In genomic region chr12:121550974-121551631, GRCh38 we compare ENCODE assay signal across 20 cellular contexts. TPM values are rescaled to one million over a fixed set of nuclear protein-coding genes. Genes with fewer than 3 reads are reported as not detected.
DNase-seq lines count a peak whose midpoint lies in the region; ATAC-seq and TF ChIP-seq lines count a peak whose summit lies in the region.
"Had no signal": no experiment of that assay in that cellular context is flagged by ENCODE, and none has a peak within 500 bp of the region (broad histone marks: within the 10 kb centered on the region; RNA-seq: fewer than 3 reads in every experiment).

No MANE protein-coding gene starts in this region.

- H3K27ac Mint-ChIP-seq in central memory CD8-positive, alpha-beta T cell (ENCODE audit: low read depth) = peak overlapping the region; percentile 99
- H3K27ac Mint-ChIP-seq: HFFc6 had no signal

- peaks cover 0 to 7% of the 10 kb centered on the region in 2 donors for H3K36me3 ChIP-seq in lung (ENCODE audit: control insufficient read depth in 2 of 2, insufficient read depth in 2 of 2, low read length in 2 of 2)

- H3K27me3 ChIP-seq in lung (ENCODE audit: control insufficient read depth, insufficient read depth) = no peaks in the 10 kb centered on the region
- H3K27me3 ChIP-seq: SJCRH30 had no signal

- no peaks in the 10 kb centered on the region for H3K9me3 ChIP-seq in lung (ENCODE audit: control insufficient read depth in 2 of 2, insufficient read depth in 1 of 2, low read length in 1 of 2)
- H3K9me3 ChIP-seq: SJCRH30 had no signal

- H3K4me1 Mint-ChIP-seq in central memory CD8-positive, alpha-beta T cell = peaks cover 9% of the 10 kb centered on the region

- no peak for TF ChIP-seq CTCF in GM12865 (IDR thresholded peaks at IDR 0.05; ENCODE audit: insufficient read depth, low read depth, low read length, missing control alignments)
- TF ChIP-seq CTCF in lung (IDR thresholded peaks at IDR 0.05; ENCODE audit: control extremely low read depth, extremely low read depth) = no peak

- in situ Hi-C loops in KBM-7 (cut with MboI; ENCODE audit: low pct_unique_long_range_greater_than_20kb, low sequenced_read_pairs) = no loop called here

- ATAC-seq in HG02610 (IDR thresholded peaks at IDR 0.05; ENCODE audit: unreplicated experiment) = peak; percentile 53
- no peak for ATAC-seq in central memory CD8-positive, alpha-beta T cell (replicated peaks; ENCODE audit: extremely low read depth, poor library complexity, severe bottlenecking)
- peak; percentile 31 for ATAC-seq in lung (ENCODE audit: insufficient read depth, low FRiP score)

- peak overlapping the region; percentile 32 for H3K4me3 Mint-ChIP-seq in central memory CD8-positive, alpha-beta T cell
- H3K4me3 Mint-ChIP-seq: HFFc6 had no signal

- no peaks in the 10 kb centered on the region for H3K27me3 Mint-ChIP-seq in central memory CD8-positive, alpha-beta T cell

- H3K4me3 ChIP-seq in GM12865 (ENCODE audit: low read depth, low read length) (no peak overlapping the region), lung (no peak overlapping the region)
- H3K4me3 ChIP-seq: SJCRH30 had no signal

- H3K9me3 Mint-ChIP-seq in central memory CD8-positive, alpha-beta T cell = no peaks in the 10 kb centered on the region
- H3K9me3 Mint-ChIP-seq: HFFc6 had no signal

- H3K27ac ChIP-seq in lung (ENCODE audit: low read depth in 1 of 2, low read length in 1 of 2) = no peak overlapping the region
- H3K27ac ChIP-seq: SJCRH30 had no signal

- H3K4me1 ChIP-seq in lung (ENCODE audit: control insufficient read depth in 2 of 2, insufficient read depth in 2 of 2, low read length in 2 of 2) = no peaks in the 10 kb centered on the region
- H3K4me1 ChIP-seq: SJCRH30 had no signal

- peak; percentile 38 for DNase-seq in GM12865 (ENCODE audit: low read depth)
- no peak for DNase-seq in central memory CD8-positive, alpha-beta T cell (ENCODE audit: low spot score in 2 of 2)
- no peak for DNase-seq in lung (ENCODE audit: low spot score)
- DNase-seq in occipital lobe (lab: John Stamatoyannopoulos, UW) = no peak
- DNase-seq in NK-92 (lab: John Stamatoyannopoulos, UW; ENCODE audit: unreplicated experiment) = no peak
- no peak for DNase-seq in KBM-7
- DNase-seq: ACHN, AML-193, DMS79, HFFc6, Karpas-422, MM.1S, NCI-H1092 treated with DMSO at 0.1 percent for 48 hours, NCI-H1694 treated with DMSO at 0.1 percent for 48 hours, NCI-H2107, NCI-H2227 treated with DMSO at 0.1 percent for 48 hours, NCI-H69, RPMI8226, SJCRH30 had no signal

- peaks cover 21% of the 10 kb centered on the region for H3K36me3 Mint-ChIP-seq in central memory CD8-positive, alpha-beta T cell (ENCODE audit: insufficient read depth)

- 74 to 85% methylated on average over 13 of the region's 13 CpGs for WGBS in lung, 2 donors

RNA-seq across cellular contexts. Expression of gene KDM2B, which starts 29.7 kb away (rescaled TPM):
- total RNA-seq in lung (10 to 100 TPM; 30.6 to 44.5 TPM), occipital lobe (113 TPM)
- 10 to 100 TPM; 13.8 to 18.6 TPM for polyA plus RNA-seq in lung
